In the genomic region with DNA sequence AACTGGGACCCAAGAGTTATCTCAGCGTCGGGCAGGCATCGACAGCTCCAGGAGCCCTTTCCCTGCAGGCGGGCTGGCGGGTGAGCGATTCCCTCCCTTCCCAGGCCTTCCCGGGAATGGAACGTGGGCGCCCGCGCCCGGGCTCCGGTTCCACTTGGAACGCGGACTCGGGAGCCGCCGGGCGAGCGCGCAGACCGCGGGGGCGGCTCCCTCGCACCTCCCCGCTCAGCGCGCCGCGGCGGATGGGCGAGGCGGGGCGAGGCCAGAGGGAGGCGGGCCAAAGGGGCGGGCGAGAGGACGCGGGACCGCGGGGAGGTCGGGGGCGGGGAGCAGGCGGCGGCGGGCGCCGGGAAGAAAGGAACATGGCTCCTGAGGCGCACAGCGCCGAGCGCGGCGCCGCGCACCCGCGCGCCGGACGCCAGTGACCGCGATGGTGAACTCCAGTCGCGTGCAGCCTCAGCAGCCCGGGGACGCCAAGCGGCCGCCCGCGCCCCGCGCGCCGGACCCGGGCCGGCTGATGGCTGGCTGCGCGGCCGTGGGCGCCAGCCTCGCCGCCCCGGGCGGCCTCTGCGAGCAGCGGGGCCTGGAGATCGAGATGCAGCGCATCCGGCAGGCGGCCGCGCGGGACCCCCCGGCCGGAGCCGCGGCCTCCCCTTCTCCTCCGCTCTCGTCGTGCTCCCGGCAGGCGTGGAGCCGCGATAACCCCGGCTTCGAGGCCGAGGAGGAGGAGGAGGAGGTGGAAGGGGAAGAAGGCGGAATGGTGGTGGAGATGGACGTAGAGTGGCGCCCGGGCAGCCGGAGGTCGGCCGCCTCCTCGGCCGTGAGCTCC, we compare ENCODE assay signal across 8 cellular contexts. TPM values are rescaled to one million over a fixed set of nuclear protein-coding genes. Genes with fewer than 3 reads are reported as not detected.
DNase-seq lines count a peak whose midpoint lies in the region; ATAC-seq and TF ChIP-seq lines count a peak whose summit lies in the region.

Gene PKD2, plus strand, starts transcription at position 332 of the 829 bp plus-strand sequence. Its CDS starts 99 bp downstream, at position 431.

- H3K36me3 ChIP-seq in right lobe of liver = no peaks in the 10 kb centered on the region

- no peaks in the 10 kb centered on the region for H3K27me3 ChIP-seq in AG04450 (ENCODE audit: control insufficient read depth, insufficient read depth, low read length)
- H3K27me3 ChIP-seq in right lobe of liver = no peaks in the 10 kb centered on the region

- DNase-seq in AG04450 (ENCODE audit: low read depth, low spot score) (no peak), NCI-H446 treated with DMSO at 0.1 percent for 48 hours (lab: John Stamatoyannopoulos, UW) (peak; percentile 26), dermis microvascular lymphatic vessel endothelial cell (ENCODE audit: low read depth in 2 of 2) (peak in 1 of 2 donors; percentile 78), right lobe of liver (peak; percentile 88 to 92 (median 91))
- DNase-seq in activated CD4-positive, alpha-beta T cell treated with anti-CD3 and anti-CD28 coated beads, Interleukin-2, amount 50 U/mL, for 24 hours (ENCODE audit: low read depth in 1 of 2, low spot score in 1 of 2) = peak; percentile 37 to 72
- peak; percentile 76 to 83 for DNase-seq in stimulated activated CD4-positive, alpha-beta T cell treated with anti-CD3 and anti-CD28 coated beads, Interleukin-4, amount 100 ng/mL, for 4 hours

- ATAC-seq in HG03060 (IDR thresholded peaks at IDR 0.05; ENCODE audit: low read depth, unreplicated experiment) (peak; percentile 51), right lobe of liver (peak; percentile 97 to 99 (median 98))

- CTCF ChIA-PET in AG04450 (lab: Charles Lee) = interaction anchor here (1.1 kb wide), 1 partner anchor 33 kb away, joined by 5 read pairs; no protein-coding TSS in a partner anchor

- WGBS in right lobe of liver (ENCODE audit: insufficient coverage, low coverage, low lambda C conversion rate, missing lambda C conversion rate) = 5% methylated on average over 4 of the region's 117 CpGs

- POLR2A ChIA-PET in AG04450 (lab: Yijun Ruan, JAX) = interaction anchor here (0.7 kb wide), 1 partner anchor 11 kb away, joined by 3 read pairs; no protein-coding TSS in a partner anchor

- TF ChIP-seq CTCF in AG04450 (IDR thresholded peaks at IDR 0.05; ENCODE audit: low read depth, low read length) (no peak), right lobe of liver (IDR thresholded peaks at IDR 0.05) (no peak)

- H3K9me3 ChIP-seq in AG04450 (ENCODE audit: control insufficient read depth, insufficient read depth, low read length) (no peaks in the 10 kb centered on the region), right lobe of liver (no peaks in the 10 kb centered on the region)

- peak within 1 kb of the TSS; percentile 33 for H3K27ac ChIP-seq in AG04450 (ENCODE audit: low read depth, low read length)
- peak within 1 kb of the TSS; percentile 44 to 65 (median 56) for H3K27ac ChIP-seq in right lobe of liver

- TF ChIP-seq POLR2A in GM18526 (IDR thresholded peaks at IDR 0.05; ENCODE audit: extremely low read depth, insufficient read length) = peak; percentile 67
- TF ChIP-seq POLR2A in right lobe of liver (IDR thresholded peaks at IDR 0.05) = peak; percentile 57

- peaks cover 0 to 11% (median 0%) of the 10 kb centered on the region in 4 donors for H3K4me1 ChIP-seq in right lobe of liver

- intact Hi-C loops in right lobe of liver (cut with DNase I) = no loop called here

- H3K4me3 ChIP-seq in AG04450 (ENCODE audit: low read depth, low read length) (peak within 1 kb of the TSS; percentile 81), right lobe of liver (peak within 1 kb of the TSS; percentile 68 to 84 (median 75))

RNA-seq across cellular contexts. Expression of gene PKD2, which starts in this region (rescaled TPM):
- polyA plus RNA-seq in AG04450 (2011; rRNA removed) = 46.3 and 65.1 TPM in 2 replicates
- 64.8 and 84.3 TPM in 2 replicates for polyA minus RNA-seq in AG04450 (2011; rRNA and poly(A)+ RNA removed)
- total RNA-seq in dermis microvascular lymphatic vessel endothelial cell = 20.6 and 23.0 TPM in 2 replicates
- 1 to 10 TPM; 5.5 to 9.0 (median 6.7) TPM for total RNA-seq in right lobe of liver
